8 cellular contexts compared by ENCODE assay signal in the genomic region with DNA sequence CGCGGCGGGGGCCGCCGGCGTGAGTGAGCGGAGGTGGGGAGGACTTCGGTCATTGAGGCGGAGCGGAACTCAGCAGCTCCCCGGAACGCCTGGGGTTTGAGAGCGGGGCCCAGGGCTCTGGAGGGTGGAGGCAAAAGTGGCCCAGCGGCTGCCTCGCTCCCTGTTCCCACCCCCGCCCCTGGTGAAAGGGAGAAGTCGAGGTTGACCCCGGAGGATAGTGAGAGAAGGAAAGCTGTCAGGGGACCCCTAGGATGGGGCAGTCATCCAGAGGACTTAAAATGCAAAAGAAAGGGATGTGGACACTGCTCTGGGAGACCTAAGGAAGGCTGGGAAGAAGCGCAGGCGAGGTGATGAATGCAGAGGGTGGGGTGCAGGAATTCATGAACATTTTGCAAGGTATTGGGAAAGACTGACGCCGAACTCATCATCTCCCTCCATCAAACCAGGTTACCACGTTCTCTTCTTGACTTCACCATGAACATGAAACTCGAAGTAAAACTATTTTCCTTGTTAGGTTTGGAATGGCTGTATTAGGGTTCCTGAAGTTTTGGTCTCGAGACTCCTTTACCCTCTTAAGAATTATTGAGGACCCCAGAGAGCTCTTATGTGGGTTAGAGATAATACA. TPM values are rescaled to one million over a fixed set of nuclear protein-coding genes. Genes with fewer than 3 reads are reported as not detected.
A peak's percentile ranks its signal among the peaks of the same experiment; 100 is the strongest.
DNase-seq lines count a peak whose midpoint lies in the region; ATAC-seq, FAIRE-seq and TF ChIP-seq lines count a peak whose summit lies in the region.

No MANE protein-coding gene starts in this region.

- peak overlapping the region; percentile 93 for H3K4me3 ChIP-seq in right cardiac atrium (ENCODE audit: low read length)
- peak overlapping the region; percentile 76 for H3K4me3 ChIP-seq in retinal pigment epithelial cell (ENCODE audit: low read length)

- intact Hi-C loops in CD4-positive, alpha-beta T cell (cut with DNase I, micrococcal nuclease), result loop anchor here (1.0 to 10.0 kb wide), 7 partner anchors 14 to 463 kb away; a partner anchor contains a TSS
- intact Hi-C loops in right cardiac atrium (cut with DNase I), result no loop called here

- peaks cover 77% of the 10 kb centered on the region for H3K4me1 Mint-ChIP-seq in CD4-positive, alpha-beta T cell (ENCODE audit: low read depth)
- H3K4me1 Mint-ChIP-seq in activated naive CD8-positive, alpha-beta T cell treated with anti-CD3 and anti-CD28 coated beads for 36 hours, result peaks cover 64% of the 10 kb centered on the region

- TF ChIP-seq CTCF in CD4-positive, alpha-beta T cell (IDR thresholded peaks at IDR 0.05), result no peak
- TF ChIP-seq CTCF in retinal pigment epithelial cell (conservative IDR thresholded peaks at IDR 0.05; ENCODE audit: low read depth, low read length), result no peak

- peak overlapping the region; percentile 64 for H3K27ac ChIP-seq in CD4-positive, alpha-beta T cell (ENCODE audit: low read depth, low read length)
- peak overlapping the region; percentile 90 for H3K27ac ChIP-seq in right cardiac atrium (ENCODE audit: low read length)

- H3K4me3 Mint-ChIP-seq in CD4-positive, alpha-beta T cell, result peak overlapping the region; percentile 99
- peak overlapping the region; percentile 97 for H3K4me3 Mint-ChIP-seq in activated naive CD8-positive, alpha-beta T cell treated with anti-CD3 and anti-CD28 coated beads for 36 hours

- in situ Hi-C loops in KBM-7 (cut with MboI; ENCODE audit: low pct_unique_long_range_greater_than_20kb, low sequenced_read_pairs), result no loop called here

- DNase-seq in CD4-positive, alpha-beta T cell, result peak in 1 of 10 experiments; percentile 58
- DNase-seq in KBM-7 (peak; percentile 42), right cardiac atrium (peak in 1 of 3 donors; percentile 42), retinal pigment epithelial cell (ENCODE audit: low read depth) (no peak), NCI-H1436 (lab: John Stamatoyannopoulos, UW) (no peak), RCC 7860 (ENCODE audit: low spot score) (no peak)
- no peak for DNase-seq in activated naive CD8-positive, alpha-beta T cell treated with anti-CD3 and anti-CD28 coated beads for 36 hours

- no peaks in the 10 kb centered on the region for H3K27me3 ChIP-seq in CD4-positive, alpha-beta T cell (ENCODE audit: control insufficient read depth, insufficient read depth, low read length)
- no peaks in the 10 kb centered on the region for H3K27me3 ChIP-seq in right cardiac atrium (ENCODE audit: control insufficient read depth, insufficient read depth)

- no peaks in the 10 kb centered on the region for H3K9me3 Mint-ChIP-seq in CD4-positive, alpha-beta T cell
- peaks cover 6% of the 10 kb centered on the region for H3K9me3 Mint-ChIP-seq in activated naive CD8-positive, alpha-beta T cell treated with anti-CD3 and anti-CD28 coated beads for 36 hours

- FAIRE-seq in RCC 7860 (lab: Jason Lieb, UNC), result no peak

- H3K27me3 Mint-ChIP-seq in CD4-positive, alpha-beta T cell, result no peaks in the 10 kb centered on the region
- no peaks in the 10 kb centered on the region for H3K27me3 Mint-ChIP-seq in activated naive CD8-positive, alpha-beta T cell treated with anti-CD3 and anti-CD28 coated beads for 36 hours

- POLR2A ChIA-PET in CD4-positive, alpha-beta T cell (lab: Charles Lee), result interaction anchor here (0.5 to 7.9 kb wide), 36 partner anchors 13 to 467 kb away, joined by 3 to 270 read pairs (median 6); a partner anchor contains a TSS

- no peaks in the 10 kb centered on the region for H3K9me3 ChIP-seq in CD4-positive, alpha-beta T cell (ENCODE audit: control insufficient read depth, low read length)
- no peaks in the 10 kb centered on the region for H3K9me3 ChIP-seq in right cardiac atrium (ENCODE audit: control insufficient read depth, low read length)

- H3K27ac Mint-ChIP-seq in CD4-positive, alpha-beta T cell, result peak overlapping the region; percentile 96
- H3K27ac Mint-ChIP-seq in activated naive CD8-positive, alpha-beta T cell treated with anti-CD3 and anti-CD28 coated beads for 36 hours, result peak overlapping the region; percentile 92

- no peaks in the 10 kb centered on the region for H3K4me1 ChIP-seq in right cardiac atrium (ENCODE audit: control insufficient read depth, insufficient read depth, low read length)

- H3K36me3 Mint-ChIP-seq in CD4-positive, alpha-beta T cell (ENCODE audit: low read depth), result peaks cover 35% of the 10 kb centered on the region
- peaks cover 33% of the 10 kb centered on the region for H3K36me3 Mint-ChIP-seq in activated naive CD8-positive, alpha-beta T cell treated with anti-CD3 and anti-CD28 coated beads for 36 hours

- WGBS in right cardiac atrium, result 3% methylated on average over 25 of the region's 25 CpGs

- ATAC-seq in CD4-positive, alpha-beta T cell (ENCODE audit: poor library complexity), result peak; percentile 10
- ATAC-seq in GM19463 (IDR thresholded peaks at IDR 0.05; ENCODE audit: unreplicated experiment) (peak; percentile 27), right cardiac atrium (peak; percentile 19 to 42)

- CTCF ChIA-PET in CD4-positive, alpha-beta T cell (lab: Charles Lee), result interaction anchor here (0.6 to 3.8 kb wide), 11 partner anchors 11 to 1968 kb away, joined by 3 to 21 read pairs (median 6); no protein-coding TSS in a partner anchor

RNA-seq across cellular contexts. Expression of a gene that starts 0.8 kb away (rescaled TPM):
- 10 to 100 TPM; 82.3 to 84.5 TPM for total RNA-seq in CD4-positive, alpha-beta T cell
- total RNA-seq in activated naive CD8-positive, alpha-beta T cell treated with anti-CD3 and anti-CD28 coated beads for 36 hours, result 10 to 100 TPM; 46.2 to 46.5 TPM
- 10 to 100 TPM in 1 of 4 donors, 1 to 10 TPM in 3; 8.0 to 11.1 (median 9.7) TPM for total RNA-seq in right cardiac atrium
- polyA plus RNA-seq in right cardiac atrium, result 4.7 TPM

RNA-seq across cellular contexts. Expression of a gene that starts 43.2 kb away (rescaled TPM):
- total RNA-seq in CD4-positive, alpha-beta T cell, result under 1 TPM; 0.25 TPM
- under 1 TPM; 0.62 to 0.76 TPM for total RNA-seq in activated naive CD8-positive, alpha-beta T cell treated with anti-CD3 and anti-CD28 coated beads for 36 hours
- 100 to 1,000 TPM; 145 to 271 (median 232) TPM for total RNA-seq in right cardiac atrium
- polyA plus RNA-seq in right cardiac atrium, result 48.0 TPM

Comparison
In these comparisons a context has a peak if more than half of its experiments do, and no peak if none do; other contexts are left out.
1. RNA of a gene that starts 43.2 kb away (total RNA-seq): 145 to 271 TPM in right cardiac atrium; 0.62 to 0.76 TPM in activated naive CD8-positive, alpha-beta T cell treated with anti-CD3 and anti-CD28 coated beads for 36 hours and 0.25 TPM in CD4-positive, alpha-beta T cell; every median in the first group is over 10 times any median in the second.
2. intact Hi-C loops: an anchor here in CD4-positive, alpha-beta T cell (1.0 to 10.0 kb wide); none called in right cardiac atrium.
3. Peak in every context shown above with its lines, with median percentiles within 50 percentile points of each other: ATAC-seq.